ENCODE assay signal across 14 cellular contexts in genomic region chr2:216211141-216211540, GRCh38.
DNase-seq lines count a peak whose midpoint lies in the region; ATAC-seq, FAIRE-seq and TF ChIP-seq lines count a peak whose summit lies in the region.
"Had no signal": no experiment of that assay in that cellular context is flagged by ENCODE, and none has a peak within 500 bp of the region (broad histone marks: within the 10 kb centered on the region; RNA-seq: fewer than 3 reads in every experiment).

No MANE protein-coding gene starts in this region.

- DNase-seq in breast epithelium (ENCODE audit: low spot score in 2 of 2) (no peak), MCF 10A (ENCODE audit: unreplicated experiment) (no peak), T-cell (no peak), glutamatergic neuron (no peak), D721Med (ENCODE audit: insufficient read length, low spot score) (no peak)
- DNase-seq in effector memory CD4-positive, alpha-beta T cell, result no peak
- DNase-seq: DMS79 treated with DMSO at 0.1 percent for 48 hours; GOT3; NCI-H446 treated with DMSO at 0.1 percent for 48 hours; RPMI8226; stimulated activated CD4-positive, alpha-beta T cell treated with anti-CD3 and anti-CD28 coated beads, Interleukin-1b, Interleukin-23, amount 100 ng/mL, for 48 hours had no signal

- H3K9me3 Mint-ChIP-seq in MCF 10A (ENCODE audit: unreplicated experiment) (no peaks in the 10 kb centered on the region), T-cell (no peaks in the 10 kb centered on the region), glutamatergic neuron (ENCODE audit: unreplicated experiment) (peaks cover 8% of the 10 kb centered on the region)

- peak overlapping the region; percentile 49 to 61 for H3K27ac ChIP-seq in breast epithelium
- H3K27ac ChIP-seq in temporal lobe (ENCODE audit: low read depth, low read length), result peak overlapping the region; percentile 40
- no peak overlapping the region for H3K27ac ChIP-seq in effector memory CD4-positive, alpha-beta T cell (ENCODE audit: insufficient read depth, low read length, poor library complexity, severe bottlenecking)

- no peak for FAIRE-seq in D721Med (lab: Jason Lieb, UNC)
- FAIRE-seq: GM12891 had no signal

- H3K4me3 Mint-ChIP-seq in MCF 10A (ENCODE audit: unreplicated experiment) (no peak overlapping the region), T-cell (no peak overlapping the region), glutamatergic neuron (ENCODE audit: unreplicated experiment) (peak overlapping the region; percentile 73)

- H3K27me3 Mint-ChIP-seq in MCF 10A (ENCODE audit: insufficient read depth, unreplicated experiment), result no peaks in the 10 kb centered on the region
- H3K27me3 Mint-ChIP-seq in T-cell, result no peaks in the 10 kb centered on the region
- peaks cover 3% of the 10 kb centered on the region for H3K27me3 Mint-ChIP-seq in glutamatergic neuron (ENCODE audit: unreplicated experiment)

- no TSS peak for BruUV-seq in MCF 10A (replicated peaks; lab: Mats Ljungman, UMichigan)

- no peaks in the 10 kb centered on the region for H3K27me3 ChIP-seq in breast epithelium
- no peaks in the 10 kb centered on the region for H3K27me3 ChIP-seq in effector memory CD4-positive, alpha-beta T cell (replicated peaks; ENCODE audit: control insufficient read depth, insufficient read depth, low read length, poor library complexity, severe bottlenecking)

- no peak overlapping the region for H3K4me3 ChIP-seq in breast epithelium
- no peak overlapping the region for H3K4me3 ChIP-seq in effector memory CD4-positive, alpha-beta T cell (ENCODE audit: insufficient read depth, low read depth, low read length, poor library complexity, severe bottlenecking)

- TF ChIP-seq CTCF in breast epithelium (IDR thresholded peaks at IDR 0.05) (no peak), MCF 10A (IDR thresholded peaks at IDR 0.05; ENCODE audit: unreplicated experiment) (no peak), glutamatergic neuron (IDR thresholded peaks at IDR 0.05; ENCODE audit: partially characterized antibody, unreplicated experiment) (no peak), D721Med (IDR thresholded peaks at IDR 0.05; ENCODE audit: insufficient read depth, missing control alignments) (no peak)

- ATAC-seq in T-cell (replicated peaks in 1 of 4) (no peak), HG02981 (IDR thresholded peaks at IDR 0.05; ENCODE audit: unreplicated experiment) (no peak)

- H3K36me3 ChIP-seq in breast epithelium, result no peaks in the 10 kb centered on the region
- H3K36me3 ChIP-seq in effector memory CD4-positive, alpha-beta T cell (ENCODE audit: control insufficient read depth, insufficient read depth, low read length), result peaks cover 16% of the 10 kb centered on the region

- peaks cover 0 to 11% of the 10 kb centered on the region in 2 donors for H3K4me1 ChIP-seq in breast epithelium
- H3K4me1 ChIP-seq in effector memory CD4-positive, alpha-beta T cell (ENCODE audit: control insufficient read depth, insufficient read depth, low read length, poor library complexity, severe bottlenecking), result no peaks in the 10 kb centered on the region

- intact Hi-C loops in breast epithelium (cut with DNase I; ENCODE audit: low total_unique reads), result no loop called here
- intact Hi-C loops in MCF 10A (cut with micrococcal nuclease), result loop anchor here (10.0 kb wide), 1 partner anchor 284 kb away; the partner anchor contains the start of gene RPL37A

- H3K9me3 ChIP-seq in breast epithelium, result no peaks in the 10 kb centered on the region
- no peaks in the 10 kb centered on the region for H3K9me3 ChIP-seq in effector memory CD4-positive, alpha-beta T cell (ENCODE audit: control insufficient read depth, low read length)

- H3K36me3 Mint-ChIP-seq in MCF 10A (ENCODE audit: insufficient read depth, unreplicated experiment) (peaks cover 52% of the 10 kb centered on the region), T-cell (peaks cover 44% of the 10 kb centered on the region), glutamatergic neuron (ENCODE audit: unreplicated experiment) (no peaks in the 10 kb centered on the region)

- no peak for TF ChIP-seq POLR2A in breast epithelium (IDR thresholded peaks at IDR 0.05)

- H3K4me1 Mint-ChIP-seq in MCF 10A (ENCODE audit: insufficient read depth, unreplicated experiment), result peaks cover 7% of the 10 kb centered on the region
- H3K4me1 Mint-ChIP-seq in T-cell, result peaks cover 23 to 35% (median 25%) of the 10 kb centered on the region in 3 donors
- peaks cover 46% of the 10 kb centered on the region for H3K4me1 Mint-ChIP-seq in glutamatergic neuron (ENCODE audit: low read depth, unreplicated experiment)

- POLR2A ChIA-PET in MCF 10A (lab: Yijun Ruan, JAX) (interaction anchor here (1.1 kb wide), 1 partner anchor 23 kb away, joined by 3 read pairs; no protein-coding TSS in a partner anchor), T-cell (lab: Charles Lee) (no interaction called here)

- H3K27ac Mint-ChIP-seq in MCF 10A (ENCODE audit: low read depth, unreplicated experiment) (no peak overlapping the region), T-cell (peak overlapping the region; percentile 77 to 87), glutamatergic neuron (ENCODE audit: unreplicated experiment) (peak overlapping the region; percentile 67)

- CTCF ChIA-PET in MCF 10A (lab: Yijun Ruan, JAX), result no interaction called here
- CTCF ChIA-PET in T-cell (lab: Charles Lee), result no interaction called here
